In the genomic region with DNA sequence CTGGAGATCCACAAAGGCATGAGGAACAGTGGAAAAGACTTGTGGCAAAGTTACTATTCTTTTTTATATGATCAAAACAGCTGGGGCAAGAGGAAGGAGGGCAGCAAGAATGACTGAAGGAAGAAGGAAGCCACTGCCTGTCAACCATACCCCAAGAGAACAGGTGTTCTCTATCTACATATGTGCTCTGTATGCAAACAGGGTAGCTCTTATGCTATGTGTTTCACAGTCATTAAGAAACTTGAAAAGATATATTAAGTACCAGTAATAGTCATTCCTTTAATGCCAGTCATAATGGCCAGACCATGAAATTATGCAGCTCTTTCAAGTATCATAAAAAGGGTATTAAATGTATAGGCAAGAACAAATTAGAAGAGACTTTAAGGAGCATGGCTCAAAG, we compare ENCODE assay signal across 18 cellular contexts.
A peak's percentile ranks its signal among the peaks of the same experiment; 100 is the strongest.
DNase-seq lines count a peak whose midpoint lies in the region; ATAC-seq and TF ChIP-seq lines count a peak whose summit lies in the region.
"Had no signal": no experiment of that assay in that cellular context is flagged by ENCODE, and none has a peak within 500 bp of the region (broad histone marks: within the 10 kb centered on the region; RNA-seq: fewer than 3 reads in every experiment).

No MANE protein-coding gene starts in this region.

- no peak for DNase-seq in foreskin keratinocyte
- no peak for DNase-seq in coronary artery (ENCODE audit: low spot score)
- no peak for DNase-seq in CD4-positive, alpha-beta memory T cell
- DNase-seq in left ventricle myocardium superior = no peak
- DNase-seq: activated CD4-positive, alpha-beta T cell treated with anti-CD3 and anti-CD28 coated beads, Interleukin-2, amount 50 U/mL, for 4 hours; activated T-cell treated with anti-CD3 and anti-CD28 coated beads, Interleukin-2, amount 50 U/mL, for 48 hours; GF-D8; H7; left colon; NCI-H446; occipital lobe; OCI-M1; stimulated activated CD4-positive, alpha-beta T cell treated with anti-CD3 and anti-CD28 coated beads, Interleukin-4, amount 100 ng/mL, for 4 hours; transverse colon had no signal

- H3K27me3 ChIP-seq in foreskin keratinocyte = no peaks in the 10 kb centered on the region
- no peaks in the 10 kb centered on the region for H3K27me3 ChIP-seq in CD4-positive, alpha-beta memory T cell (ENCODE audit: insufficient read depth, low read length)
- H3K27me3 ChIP-seq: transverse colon had no signal

- no peaks in the 10 kb centered on the region for H3K27me3 Mint-ChIP-seq in CD4-positive, alpha-beta memory T cell

- H3K4me1 ChIP-seq in foreskin keratinocyte = no peaks in the 10 kb centered on the region
- H3K4me1 ChIP-seq in CD4-positive, alpha-beta memory T cell (ENCODE audit: insufficient read depth, low read length) = no peaks in the 10 kb centered on the region
- H3K4me1 ChIP-seq: transverse colon had no signal

- peaks cover 0 to 4% (median under 1%) of the 10 kb centered on the region in 8 donors for H3K9me3 Mint-ChIP-seq in CD4-positive, alpha-beta memory T cell

- peak; percentile 70 for ATAC-seq in GM18508 (IDR thresholded peaks at IDR 0.05; ENCODE audit: insufficient read depth, unreplicated experiment)
- peak; percentile 95 for ATAC-seq in GM21360 (IDR thresholded peaks at IDR 0.05; ENCODE audit: unreplicated experiment)
- peak; percentile 98 for ATAC-seq in HG02884 (IDR thresholded peaks at IDR 0.05; ENCODE audit: unreplicated experiment)
- ATAC-seq in HG03457 (IDR thresholded peaks at IDR 0.05; ENCODE audit: unreplicated experiment) = peak; percentile 76
- no peak for ATAC-seq in foreskin keratinocyte
- ATAC-seq in left ventricle myocardium superior = no peak
- ATAC-seq: left colon had no signal

- H3K4me3 Mint-ChIP-seq in CD4-positive, alpha-beta memory T cell = no peak overlapping the region

- no peaks in the 10 kb centered on the region for H3K36me3 ChIP-seq in CD4-positive, alpha-beta memory T cell (ENCODE audit: insufficient read depth, low read length)
- H3K36me3 ChIP-seq: transverse colon had no signal

- POLR2A ChIA-PET in CD4-positive, alpha-beta memory T cell (lab: Charles Lee; ENCODE audit: partially characterized antibody) = no interaction called here

- no peak overlapping the region for H3K27ac Mint-ChIP-seq in CD4-positive, alpha-beta memory T cell

- CTCF ChIA-PET in CD4-positive, alpha-beta memory T cell (lab: Charles Lee; ENCODE audit: partially characterized antibody) = no interaction called here

- no peaks in the 10 kb centered on the region for H3K9me3 ChIP-seq in CD4-positive, alpha-beta memory T cell (ENCODE audit: control insufficient read depth in 1 of 2, low read length in 2 of 2)
- H3K9me3 ChIP-seq: transverse colon had no signal

- no peak for TF ChIP-seq CTCF in foreskin keratinocyte (conservative IDR thresholded peaks at IDR 0.05)
- TF ChIP-seq CTCF in coronary artery (IDR thresholded peaks at IDR 0.05) = no peak

- H3K27ac ChIP-seq in foreskin keratinocyte = no peak overlapping the region
- H3K27ac ChIP-seq in coronary artery = no peak overlapping the region
- H3K27ac ChIP-seq in CD4-positive, alpha-beta memory T cell (ENCODE audit: low read depth, low read length) = no peak overlapping the region
- H3K27ac ChIP-seq: transverse colon had no signal

- H3K4me3 ChIP-seq in coronary artery = no peak overlapping the region
- no peak overlapping the region for H3K4me3 ChIP-seq in CD4-positive, alpha-beta memory T cell (ENCODE audit: low read length in 2 of 2)
- H3K4me3 ChIP-seq: transverse colon had no signal

- no peaks in the 10 kb centered on the region for H3K4me1 Mint-ChIP-seq in CD4-positive, alpha-beta memory T cell

- no peaks in the 10 kb centered on the region for H3K36me3 Mint-ChIP-seq in CD4-positive, alpha-beta memory T cell

- intact Hi-C loops in CD4-positive, alpha-beta memory T cell (cut with micrococcal nuclease) = no loop called here
- intact Hi-C loops in left ventricle myocardium superior (cut with micrococcal nuclease) = no loop called here

Comparison
In these comparisons a context has a peak if more than half of its experiments do, and no peak if none do; other contexts are left out.
1. ATAC-seq: peak in GM18508 (single experiment), GM21360 (single experiment), HG02884 (single experiment) and HG03457 (single experiment); none in foreskin keratinocyte (single experiment) and left ventricle myocardium superior (single experiment).